1 cellular context compared by ENCODE assay signal in genomic region chr22:46377566-46378498, GRCh38.
TF ChIP-seq lines count a peak whose summit lies in the region.

No MANE protein-coding gene starts in this region.

TF ChIP-seq in HepG2, 621 proteins besides CTCF, POLR2A, EP300 and RAD21 (continued from another document and continues in another):
- TF ChIP-seq SUZ12 (IDR thresholded peaks at IDR 0.05; ENCODE audit: low read depth, low read length) (no peak), HOXD1 (CRISPR knock-in tag; IDR thresholded peaks at IDR 0.05) (no peak), TFE3 (CRISPR knock-in tag; IDR thresholded peaks at IDR 0.05) (peak; percentile 79), RORA (CRISPR knock-in tag; IDR thresholded peaks at IDR 0.05) (no peak), ZNF891 (CRISPR knock-in tag; IDR thresholded peaks at IDR 0.05) (no peak; the same call in 1 of the 2 replicates), ZNF569 (CRISPR knock-in tag; IDR thresholded peaks at IDR 0.05; ENCODE audit: borderline replicate concordance) (no peak), ZNF317 (CRISPR knock-in tag; IDR thresholded peaks at IDR 0.05) (no peak), ZNF432 (CRISPR knock-in tag; IDR thresholded peaks at IDR 0.05; ENCODE audit: borderline replicate concordance) (no peak), POLR2AphosphoS2 (IDR thresholded peaks at IDR 0.05; ENCODE audit: low read depth, low read length) (no peak), CCDC6 (CRISPR knock-in tag; IDR thresholded peaks at IDR 0.05) (peak; percentile 64), ZZZ3 (CRISPR knock-in tag; IDR thresholded peaks at IDR 0.05; ENCODE audit: borderline replicate concordance) (0 out of 2 replicates have a peak, but pooled peaks have one; percentile 14), NR2F1 (CRISPR knock-in tag; IDR thresholded peaks at IDR 0.05) (peak; percentile 52 to 76; a peak in 3 of 4 replicates), ZNF678 (CRISPR knock-in tag; IDR thresholded peaks at IDR 0.05) (0 out of 2 replicates have a peak, but pooled peaks have one; percentile 36), TRAFD1 (CRISPR knock-in tag; IDR thresholded peaks at IDR 0.05; ENCODE audit: borderline replicate concordance) (no peak), YEATS4 (CRISPR knock-in tag; IDR thresholded peaks at IDR 0.05; ENCODE audit: borderline replicate concordance) (peak; percentile 49; the same call in 1 of the 2 replicates), ELK4 (CRISPR knock-in tag; IDR thresholded peaks at IDR 0.05; ENCODE audit: borderline replicate concordance) (no peak), ZNF34 (CRISPR knock-in tag; IDR thresholded peaks at IDR 0.05; ENCODE audit: borderline replicate concordance) (0 out of 2 replicates have a peak, but pooled peaks have one; percentile 78), HDAC6 (IDR thresholded peaks at IDR 0.05; ENCODE audit: low read depth, low read length) (no peak), HNF4A (CRISPR knock-in tag; IDR thresholded peaks at IDR 0.05) (peak; percentile 79), ZNF33B (CRISPR knock-in tag; IDR thresholded peaks at IDR 0.05) (no peak), TBX2 (CRISPR knock-in tag; IDR thresholded peaks at IDR 0.05; ENCODE audit: borderline replicate concordance) (peak; percentile 95), MTF1 (CRISPR knock-in tag; IDR thresholded peaks at IDR 0.05) (no peak), ATF3 (CRISPR knock-in tag; IDR thresholded peaks at IDR 0.05) (peak; percentile 100), ZNF781 (CRISPR knock-in tag; IDR thresholded peaks at IDR 0.05; ENCODE audit: borderline replicate concordance, not compliant biosample characterization) (no peak), ZFX (CRISPR knock-in tag; IDR thresholded peaks at IDR 0.05; ENCODE audit: low read depth) (peak; percentile 79), ZNF329 (CRISPR knock-in tag; IDR thresholded peaks at IDR 0.05; ENCODE audit: low read depth) (no peak), ZBTB39 (CRISPR knock-in tag; IDR thresholded peaks at IDR 0.05) (no peak), HDAC1 (CRISPR knock-in tag; IDR thresholded peaks at IDR 0.05) (peak; percentile 91), BRD4 (CRISPR knock-in tag; IDR thresholded peaks at IDR 0.05) (no peak), NCOA5 (CRISPR knock-in tag; IDR thresholded peaks at IDR 0.05) (no peak), MIER3 (CRISPR knock-in tag; IDR thresholded peaks at IDR 0.05; ENCODE audit: borderline replicate concordance) (0 out of 2 replicates have a peak, but pooled peaks have one; percentile 59), ESRRA (CRISPR knock-in tag; IDR thresholded peaks at IDR 0.05; ENCODE audit: low read depth) (peak; percentile 69; the same call in 1 of the 2 replicates), GATAD1 (CRISPR knock-in tag; IDR thresholded peaks at IDR 0.05) (peak; percentile 64), RNF219 (CRISPR knock-in tag; IDR thresholded peaks at IDR 0.05) (no peak), NR0B2 (CRISPR knock-in tag; IDR thresholded peaks at IDR 0.05) (peak; percentile 78), CENPBD1 (CRISPR knock-in tag; IDR thresholded peaks at IDR 0.05; ENCODE audit: borderline replicate concordance, low read depth) (no peak), ZNF234 (CRISPR knock-in tag; conservative IDR thresholded peaks at IDR 0.05) (no peak), ZNF543 (CRISPR knock-in tag; IDR thresholded peaks at IDR 0.05) (peak; percentile 46; the same call in 1 of the 2 replicates), RXRA (CRISPR knock-in tag; IDR thresholded peaks at IDR 0.05) (peak; percentile 99), ZNF672 (CRISPR knock-in tag; IDR thresholded peaks at IDR 0.05) (no peak), ZBTB38 (CRISPR knock-in tag; IDR thresholded peaks at IDR 0.05) (no peak), ZNF556 (CRISPR knock-in tag; IDR thresholded peaks at IDR 0.05; ENCODE audit: borderline replicate concordance) (peak; percentile 79; the same call in 1 of the 2 replicates), ZNF75D (CRISPR knock-in tag; IDR thresholded peaks at IDR 0.05; ENCODE audit: borderline replicate concordance) (no peak), DZIP1 (CRISPR knock-in tag; IDR thresholded peaks at IDR 0.05) (no peak), CHCHD3 (CRISPR knock-in tag; IDR thresholded peaks at IDR 0.05) (no peak), ZNF24 (IDR thresholded peaks at IDR 0.05) (no peak), SOX5 (CRISPR knock-in tag; IDR thresholded peaks at IDR 0.05; ENCODE audit: borderline replicate concordance) (peak; percentile 83), ZNF207 (IDR thresholded peaks at IDR 0.05; ENCODE audit: borderline replicate concordance) (no peak), NFE2 (CRISPR knock-in tag; IDR thresholded peaks at IDR 0.05) (no peak), ZFP36L1 (CRISPR knock-in tag; IDR thresholded peaks at IDR 0.05) (no peak), ZNF607 (CRISPR knock-in tag; IDR thresholded peaks at IDR 0.05; ENCODE audit: borderline replicate concordance) (peak; percentile 87; the same call in 1 of the 2 replicates), SCMH1 (CRISPR knock-in tag; IDR thresholded peaks at IDR 0.05; ENCODE audit: borderline replicate concordance) (no peak), ZNF331 (CRISPR knock-in tag; IDR thresholded peaks at IDR 0.05) (peak; percentile 91), ETV5 (CRISPR knock-in tag; IDR thresholded peaks at IDR 0.05; ENCODE audit: borderline replicate concordance) (peak; percentile 52; the same call in 1 of the 2 replicates), HBP1 (CRISPR knock-in tag; IDR thresholded peaks at IDR 0.05; ENCODE audit: low read depth) (peak; percentile 45; the same call in 1 of the 2 replicates), SRY (CRISPR knock-in tag; IDR thresholded peaks at IDR 0.05) (no peak), SRSF4 (IDR thresholded peaks at IDR 0.05; ENCODE audit: low read depth, low read length, poor library complexity, severe bottlenecking) (no peak), ZKSCAN5 (CRISPR knock-in tag; IDR thresholded peaks at IDR 0.05) (no peak), ZNF337 (CRISPR knock-in tag; IDR thresholded peaks at IDR 0.05; ENCODE audit: borderline replicate concordance, low read depth) (peak; percentile 35; the same call in 1 of the 2 replicates), BCL6 (CRISPR knock-in tag; IDR thresholded peaks at IDR 0.05) (peak; percentile 93), SMAD3 (CRISPR knock-in tag; IDR thresholded peaks at IDR 0.05) (0 out of 2 replicates have a peak, but pooled peaks have one; percentile 24), PAX8 (CRISPR knock-in tag; IDR thresholded peaks at IDR 0.05; ENCODE audit: borderline replicate concordance) (no peak), CBFB (CRISPR knock-in tag; IDR thresholded peaks at IDR 0.05) (no peak), ZNF776 (CRISPR knock-in tag; IDR thresholded peaks at IDR 0.05) (no peak)
